In genomic region chr1:150979007-150979722, GRCh38 we compare ENCODE assay signal across 1 cellular context.
TF ChIP-seq lines count a peak whose summit lies in the region.

No MANE protein-coding gene starts in this region.

TF ChIP-seq in HepG2, 621 proteins besides CTCF, POLR2A, EP300 and RAD21 (continued from another document and continues in another):
- TF ChIP-seq ZNF318 (CRISPR knock-in tag; IDR thresholded peaks at IDR 0.05) (no peak), ZNF12 (CRISPR knock-in tag; IDR thresholded peaks at IDR 0.05) (no peak), CREM (IDR thresholded peaks at IDR 0.05) (no peak), CREM (CRISPR knock-in tag; IDR thresholded peaks at IDR 0.05) (no peak), HOMEZ (CRISPR knock-in tag; IDR thresholded peaks at IDR 0.05; ENCODE audit: low read depth) (0 out of 2 replicates have a peak, but pooled peaks have one; percentile 48), ZNF670 (CRISPR knock-in tag; IDR thresholded peaks at IDR 0.05; ENCODE audit: borderline replicate concordance) (no peak), ZNF24 (IDR thresholded peaks at IDR 0.05) (0 out of 2 replicates have a peak, but pooled peaks have one; percentile 26), THYN1 (CRISPR knock-in tag; IDR thresholded peaks at IDR 0.05; ENCODE audit: borderline replicate concordance, low read depth) (no peak), HMGXB4 (CRISPR knock-in tag; IDR thresholded peaks at IDR 0.05; ENCODE audit: borderline replicate concordance in 1 of 2, low read depth in 1 of 2) (peak; percentile 97 to 99), ZBTB26 (CRISPR knock-in tag; IDR thresholded peaks at IDR 0.05; ENCODE audit: borderline replicate concordance) (no peak), RNF219 (CRISPR knock-in tag; IDR thresholded peaks at IDR 0.05) (no peak), ZNF18 (CRISPR knock-in tag; IDR thresholded peaks at IDR 0.05; ENCODE audit: insufficient replicate concordance) (no peak), ZBTB46 (CRISPR knock-in tag; IDR thresholded peaks at IDR 0.05; ENCODE audit: borderline replicate concordance) (no peak), ZNF761 (CRISPR knock-in tag; conservative IDR thresholded peaks at IDR 0.05) (no peak), PCBP1 (IDR thresholded peaks at IDR 0.05; ENCODE audit: borderline replicate concordance, low read depth, low read length) (no peak), LCORL (IDR thresholded peaks at IDR 0.05) (no peak), LCORL (CRISPR knock-in tag; IDR thresholded peaks at IDR 0.05) (no peak), FOXJ3 (CRISPR knock-in tag; IDR thresholded peaks at IDR 0.05; ENCODE audit: borderline replicate concordance) (no peak; the same call in 1 of the 2 replicates), SETDB1 (CRISPR knock-in tag; IDR thresholded peaks at IDR 0.05; ENCODE audit: borderline replicate concordance) (no peak), ZNF609 (CRISPR knock-in tag; IDR thresholded peaks at IDR 0.05; ENCODE audit: borderline replicate concordance) (no peak), HDAC6 (IDR thresholded peaks at IDR 0.05; ENCODE audit: low read depth, low read length) (no peak), KDM6A (CRISPR knock-in tag; IDR thresholded peaks at IDR 0.05; ENCODE audit: low read depth) (no peak), SOX13 (IDR thresholded peaks at IDR 0.05) (no peak), SOX13 (CRISPR knock-in tag; conservative IDR thresholded peaks at IDR 0.05 in 1 of 2, IDR thresholded peaks at IDR 0.05 in 1 of 2) (peak in 1 of 2 experiments; percentile 17; a peak in 1 of 4 replicates), SMAD3 (CRISPR knock-in tag; IDR thresholded peaks at IDR 0.05) (peak; percentile 72; the same call in 1 of the 2 replicates), SIX1 (CRISPR knock-in tag; IDR thresholded peaks at IDR 0.05; ENCODE audit: borderline replicate concordance) (no peak)
